Comparison of ENCODE assay signal across 20 cellular contexts in genomic region chr14:63523735-63524408, GRCh38. TPM values are rescaled to one million over a fixed set of nuclear protein-coding genes. Genes with fewer than 3 reads are reported as not detected.
DNase-seq lines count a peak whose midpoint lies in the region; ATAC-seq and TF ChIP-seq lines count a peak whose summit lies in the region.
"Had no signal": no experiment of that assay in that cellular context is flagged by ENCODE, and none has a peak within 500 bp of the region (broad histone marks: within the 10 kb centered on the region; RNA-seq: fewer than 3 reads in every experiment).

No MANE protein-coding gene starts in this region.

- H3K4me1 ChIP-seq in A673 (ENCODE audit: insufficient read depth, low read length, poor library complexity, severe bottlenecking): peaks cover 11% of the 10 kb centered on the region
- H3K4me1 ChIP-seq in DOHH2 (ENCODE audit: control insufficient read depth, low read length): peaks cover 24% of the 10 kb centered on the region
- H3K4me1 ChIP-seq in left lung: peaks cover 0 to 8% of the 10 kb centered on the region in 2 donors
- H3K4me1 ChIP-seq in mesendoderm (ENCODE audit: control insufficient read depth, low read depth, low read length): no peaks in the 10 kb centered on the region

- no peak overlapping the region for H3K23ac ChIP-seq in mesendoderm (ENCODE audit: low read length)

- peaks cover 25% of the 10 kb centered on the region for H3K4me1 Mint-ChIP-seq in T-helper 17 cell
- H3K4me1 Mint-ChIP-seq in activated T-cell treated with anti-CD3 and anti-CD28 coated beads, Interleukin-2, amount 50 U/mL, for 72 hours (ENCODE audit: low read depth): peaks cover 15% of the 10 kb centered on the region

- no peaks in the 10 kb centered on the region for H3K9me2 ChIP-seq in DOHH2 (replicated peaks; ENCODE audit: control insufficient read depth, low read length)

- H3K79me1 ChIP-seq in mesendoderm (ENCODE audit: low read length): peaks cover 13% of the 10 kb centered on the region

- H3K4me3 ChIP-seq in A673 (ENCODE audit: low read depth, low read length, poor library complexity, severe bottlenecking): no peak overlapping the region
- H3K4me3 ChIP-seq in DOHH2 (ENCODE audit: low read length): peak overlapping the region; percentile 41
- H3K4me3 ChIP-seq in left lung: no peak overlapping the region
- no peak overlapping the region for H3K4me3 ChIP-seq in mesendoderm (ENCODE audit: low read length)
- H3K4me3 ChIP-seq: cardiac muscle cell, dorsolateral prefrontal cortex, skin epidermis had no signal

- DNase-seq in A673 (ENCODE audit: low spot score) (no peak), T-helper 17 cell (no peak), left lung (no peak), COLO829 (ENCODE audit: low spot score) (no peak), T-helper 1 cell (no peak), mesendoderm (no peak)
- DNase-seq in activated T-cell treated with anti-CD3 and anti-CD28 coated beads, Interleukin-2, amount 50 U/mL, for 72 hours: no peak
- DNase-seq: activated CD4-positive, alpha-beta T cell treated with anti-CD3 and anti-CD28 coated beads, Interleukin-2, amount 50 U/mL, for 1 hour; dorsolateral prefrontal cortex; HCEC 1CT; NCI-H1105 treated with DMSO at 0.1 percent for 48 hours; NCI-H69; PC-3; SIG-M5; stimulated activated naive CD4-positive, alpha-beta T cell treated with Interleukin-2 at 50 U/mL for 16 hours had no signal

- no peak overlapping the region for H4K5ac ChIP-seq in mesendoderm (ENCODE audit: low read length)

- H3K27me3 ChIP-seq in A673 (replicated peaks; ENCODE audit: insufficient read depth, low read depth, low read length, poor library complexity): no peaks in the 10 kb centered on the region
- no peaks in the 10 kb centered on the region for H3K27me3 ChIP-seq in DOHH2 (ENCODE audit: control insufficient read depth, low read length)
- no peaks in the 10 kb centered on the region for H3K27me3 ChIP-seq in left lung
- H3K27me3 ChIP-seq in mesendoderm (ENCODE audit: insufficient read depth, low read length, poor library complexity): no peaks in the 10 kb centered on the region
- H3K27me3 ChIP-seq: cardiac muscle cell, dorsolateral prefrontal cortex had no signal

- H3K18ac ChIP-seq in mesendoderm (ENCODE audit: low read length): no peak overlapping the region

- H3K9ac ChIP-seq in mesendoderm (ENCODE audit: low read length): no peak overlapping the region

- H2BK15ac ChIP-seq in mesendoderm (replicated peaks; ENCODE audit: low read depth): no peak overlapping the region

- H3K27ac ChIP-seq in A673 (ENCODE audit: low read depth, low read length, poor library complexity, severe bottlenecking): peak overlapping the region; percentile 15
- H3K27ac ChIP-seq in DOHH2 (ENCODE audit: low read depth, low read length): peak overlapping the region; percentile 74
- no peak overlapping the region for H3K27ac ChIP-seq in left lung
- no peak overlapping the region for H3K27ac ChIP-seq in mesendoderm (ENCODE audit: low read depth, low read length)
- H3K27ac ChIP-seq: cardiac muscle cell, skin epidermis had no signal

- peak overlapping the region; percentile 58 for H3K4me2 ChIP-seq in DOHH2 (ENCODE audit: low read length)
- H3K4me2 ChIP-seq in mesendoderm (ENCODE audit: low read length): no peak overlapping the region

- 0 out of 2 replicates have a peak, but pooled peaks cover 2% of the 10 kb centered on the region for H3F3A ChIP-seq in DOHH2 (ENCODE audit: control insufficient read depth, insufficient read depth)

- H3K27ac Mint-ChIP-seq in T-helper 17 cell: peak overlapping the region; percentile 83
- no peak overlapping the region for H3K27ac Mint-ChIP-seq in activated T-cell treated with anti-CD3 and anti-CD28 coated beads, Interleukin-2, amount 50 U/mL, for 72 hours
- H3K27ac Mint-ChIP-seq: T-helper 1 cell treated with Interleukin-12 subunit alpha and Interleukin-12 subunit beta and Interleukin-4 antibody, amounts not matched to agents 30 μg/mL and 1 μg/mL, for 36 hours had no signal

- no peak overlapping the region for H3K4me3 Mint-ChIP-seq in T-helper 17 cell
- H3K4me3 Mint-ChIP-seq in activated T-cell treated with anti-CD3 and anti-CD28 coated beads, Interleukin-2, amount 50 U/mL, for 72 hours: no peak overlapping the region
- H3K4me3 Mint-ChIP-seq: T-helper 1 cell treated with Interleukin-12 subunit alpha and Interleukin-12 subunit beta and Interleukin-4 antibody, amounts not matched to agents 30 μg/mL and 1 μg/mL, for 36 hours had no signal

- no CpG with 5 or more reads among the region's 4 CpGs for WGBS in mesendoderm (ENCODE audit: extremely low coverage, insufficient coverage, low lambda C conversion rate)

- H3K9me3 ChIP-seq in A673 (ENCODE audit: low read depth, low read length, poor library complexity, severe bottlenecking): no peaks in the 10 kb centered on the region
- no peaks in the 10 kb centered on the region for H3K9me3 ChIP-seq in DOHH2 (ENCODE audit: control insufficient read depth, insufficient read depth, low read length)
- H3K9me3 ChIP-seq in T-helper 17 cell (ENCODE audit: control insufficient read depth, low read length, poor library complexity, severe bottlenecking): no peaks in the 10 kb centered on the region
- no peaks in the 10 kb centered on the region for H3K9me3 ChIP-seq in left lung

- H3K56ac ChIP-seq in mesendoderm (ENCODE audit: low read length): no peak overlapping the region

- H2BK120ac ChIP-seq in mesendoderm (ENCODE audit: low read depth, low read length): no peak overlapping the region

- ATAC-seq in T-helper 17 cell: no peak
- peak; percentile 52 for ATAC-seq in left lung
- no peak for ATAC-seq in activated T-cell treated with anti-CD3 and anti-CD28 coated beads, Interleukin-2, amount 50 U/mL, for 72 hours (replicated peaks in 1 of 2)

- no TSS peak for BruUV-seq in A673 (replicated peaks; lab: Mats Ljungman, UMichigan)

- H3K79me2 ChIP-seq in DOHH2 (ENCODE audit: control insufficient read depth, low read length): peaks cover 51% of the 10 kb centered on the region
- peaks cover 18% of the 10 kb centered on the region for H3K79me2 ChIP-seq in mesendoderm (ENCODE audit: control insufficient read depth, insufficient read depth, low read length)

- H3K4ac ChIP-seq in mesendoderm (ENCODE audit: low read depth, low read length): no peak overlapping the region

- H3K27me3 Mint-ChIP-seq in T-helper 17 cell: no peaks in the 10 kb centered on the region
- no peaks in the 10 kb centered on the region for H3K27me3 Mint-ChIP-seq in activated T-cell treated with anti-CD3 and anti-CD28 coated beads, Interleukin-2, amount 50 U/mL, for 72 hours (ENCODE audit: low read depth)
- H3K27me3 Mint-ChIP-seq: CD4-positive, alpha-beta memory T cell had no signal

- H3K36me3 Mint-ChIP-seq in T-helper 17 cell (ENCODE audit: low read depth): peaks cover 6% of the 10 kb centered on the region
- H3K36me3 Mint-ChIP-seq in activated T-cell treated with anti-CD3 and anti-CD28 coated beads, Interleukin-2, amount 50 U/mL, for 72 hours (ENCODE audit: insufficient read depth in 2 of 2): peaks cover 4 to 9% of the 10 kb centered on the region in 2 donors

- POLR2A ChIA-PET in A673 (lab: Charles Lee; ENCODE audit: low non-redundant PET): no interaction called here

- no peaks in the 10 kb centered on the region for H4K20me1 ChIP-seq in DOHH2 (ENCODE audit: control insufficient read depth, insufficient read depth, low read depth, low read length)

- intact Hi-C loops in A673 (cut with micrococcal nuclease; ENCODE audit: unreplicated experiment): no loop called here
- intact Hi-C loops in left lung (cut with DNase I): no loop called here

- no peak overlapping the region for H2AK5ac ChIP-seq in mesendoderm (ENCODE audit: low read length)

- CTCF ChIA-PET in A673 (lab: Charles Lee): no interaction called here

- no peak overlapping the region for H2BK5ac ChIP-seq in mesendoderm (ENCODE audit: low read length)

- H3K9me3 Mint-ChIP-seq in activated T-cell treated with anti-CD3 and anti-CD28 coated beads, Interleukin-2, amount 50 U/mL, for 72 hours: no peaks in the 10 kb centered on the region
- H3K9me3 Mint-ChIP-seq: CD4-positive, alpha-beta memory T cell; T-helper 1 cell treated with Interleukin-12 subunit alpha and Interleukin-12 subunit beta and Interleukin-4 antibody, amounts not matched to agents 30 μg/mL and 1 μg/mL, for 36 hours had no signal

- H4K8ac ChIP-seq in mesendoderm (ENCODE audit: low read depth, low read length): no peak overlapping the region

- TF ChIP-seq CTCF in A673 (conservative IDR thresholded peaks at IDR 0.05; ENCODE audit: low read depth, low read length): no peak
- no peak for TF ChIP-seq CTCF in DOHH2 (IDR thresholded peaks at IDR 0.05; ENCODE audit: low read depth, low read length, poor library complexity, severe bottlenecking)
- TF ChIP-seq CTCF in left lung (IDR thresholded peaks at IDR 0.05): no peak

- H3K36me3 ChIP-seq in A673 (ENCODE audit: insufficient read depth, low read length, poor library complexity, severe bottlenecking) (peaks cover 5% of the 10 kb centered on the region), DOHH2 (ENCODE audit: control insufficient read depth, low read length) (peaks cover 19% of the 10 kb centered on the region), left lung (peaks cover 0 to 3% of the 10 kb centered on the region in 2 donors), mesendoderm (ENCODE audit: control insufficient read depth, insufficient read depth, low read length) (no peaks in the 10 kb centered on the region)
- H3K36me3 ChIP-seq: cardiac muscle cell had no signal

RNA-seq across cellular contexts. Expression of gene PPP2R5E, which starts 19.3 kb away (rescaled TPM):
- total RNA-seq in A673 (2021) (64.3 and 66.0 TPM in 2 replicates), T-helper 17 cell (10 to 100 TPM; 38.5 to 44.3 TPM), left lung (10 to 100 TPM; 44.1 to 45.3 TPM)
- total RNA-seq in activated T-cell treated with anti-CD3 and anti-CD28 coated beads, Interleukin-2, amount 50 U/mL, for 72 hours: 10 to 100 TPM; 40.6 to 44.9 TPM
- 40.7 TPM for polyA plus RNA-seq in mesendoderm (2013, experiment 1 of 2)
- polyA plus RNA-seq in mesendoderm (2013, experiment 2 of 2): 41.7 TPM

Comparison
In these comparisons a context has a peak if more than half of its experiments do, and no peak if none do; other contexts are left out.
1. H3K27ac ChIP-seq: peak in A673 (single experiment) and DOHH2 (single experiment); none in left lung (0 of 2) and mesendoderm (single experiment).